9 cellular contexts compared by ENCODE assay signal in the genomic region with DNA sequence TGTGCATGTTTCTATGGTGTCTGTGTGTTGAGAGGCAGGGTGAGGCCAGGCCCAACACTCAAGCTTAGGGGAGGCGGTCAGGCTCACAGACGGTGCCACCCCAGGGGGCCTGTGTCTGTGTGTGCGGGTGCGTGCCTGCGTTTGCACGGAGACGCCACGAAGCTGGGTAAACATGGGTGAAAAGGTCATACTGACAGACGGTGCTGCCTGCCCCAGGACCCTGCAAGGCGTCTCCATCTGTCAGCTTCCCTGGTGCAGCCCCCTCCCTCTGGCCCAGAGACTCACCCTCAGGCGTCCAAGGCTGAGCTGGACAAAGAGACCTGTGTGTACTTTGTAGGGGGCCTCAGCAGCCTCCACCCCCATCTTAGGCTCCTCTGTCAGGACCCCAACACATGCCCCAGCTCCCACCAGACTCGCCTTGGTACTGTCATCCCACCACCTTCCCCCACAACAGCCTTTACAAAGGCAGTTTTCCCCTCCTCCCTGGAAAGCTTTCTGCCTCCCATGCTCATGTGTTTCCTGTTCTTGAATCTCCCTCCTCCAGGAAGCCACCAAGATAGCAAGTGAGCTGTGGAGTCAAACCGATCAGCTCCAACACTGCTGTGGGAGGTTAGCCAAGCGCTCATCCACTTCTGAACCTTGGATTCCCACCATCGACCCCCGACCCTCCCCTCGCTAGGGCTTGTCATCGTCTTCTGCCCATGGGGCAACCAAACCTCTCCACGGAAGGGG. TPM values are rescaled to one million over a fixed set of nuclear protein-coding genes. Genes with fewer than 3 reads are reported as not detected.
DNase-seq lines count a peak whose midpoint lies in the region; ATAC-seq and TF ChIP-seq lines count a peak whose summit lies in the region.
"Had no signal": no experiment of that assay in that cellular context is flagged by ENCODE, and none has a peak within 500 bp of the region (broad histone marks: within the 10 kb centered on the region; RNA-seq: fewer than 3 reads in every experiment).

No MANE protein-coding gene starts in this region.

- no peaks in the 10 kb centered on the region for H3K9me3 Mint-ChIP-seq in activated T-cell treated with anti-CD3 and anti-CD28 coated beads, Interleukin-2, amount 50 U/mL, for 4 hours

- ATAC-seq in activated T-cell treated with anti-CD3 and anti-CD28 coated beads, Interleukin-2, amount 50 U/mL, for 4 hours = no peak
- ATAC-seq in T-helper 17 cell = no peak

- intact Hi-C loops in posterior vena cava (cut with DNase I) = no loop called here

- H3K27ac ChIP-seq in hepatocyte = peak overlapping the region; percentile 82
- H3K27ac ChIP-seq in subcutaneous abdominal adipose tissue (ENCODE audit: low read depth, low read length) = no peak overlapping the region

- peaks cover 4% of the 10 kb centered on the region for H3K4me1 Mint-ChIP-seq in activated T-cell treated with anti-CD3 and anti-CD28 coated beads, Interleukin-2, amount 50 U/mL, for 4 hours (ENCODE audit: low read depth)
- peaks cover 8% of the 10 kb centered on the region for H3K4me1 Mint-ChIP-seq in T-helper 17 cell

- H4K20me1 ChIP-seq in hepatocyte (ENCODE audit: insufficient read depth, poor library complexity, severe bottlenecking) = peaks cover 3% of the 10 kb centered on the region

- TF ChIP-seq CTCF in hepatocyte (IDR thresholded peaks at IDR 0.05; ENCODE audit: poor library complexity) = no peak

- H3K36me3 Mint-ChIP-seq in activated T-cell treated with anti-CD3 and anti-CD28 coated beads, Interleukin-2, amount 50 U/mL, for 4 hours (ENCODE audit: insufficient read depth) = no peaks in the 10 kb centered on the region
- no peaks in the 10 kb centered on the region for H3K36me3 Mint-ChIP-seq in T-helper 17 cell (ENCODE audit: low read depth)

- H3K4me3 ChIP-seq in hepatocyte = no peak overlapping the region
- H3K4me3 ChIP-seq in subcutaneous abdominal adipose tissue (ENCODE audit: low read depth in 1 of 5, low read length in 5 of 5) = peak overlapping the region; percentile 35 to 68 (median 55)

- H3K4me1 ChIP-seq in hepatocyte (ENCODE audit: insufficient read depth) = peaks cover 36% of the 10 kb centered on the region
- peaks cover 8 to 69% (median 52%) of the 10 kb centered on the region in 5 donors for H3K4me1 ChIP-seq in subcutaneous abdominal adipose tissue (ENCODE audit: control insufficient read depth in 5 of 5, insufficient read depth in 5 of 5, low read length in 5 of 5)

- no peak overlapping the region for H2AFZ ChIP-seq in hepatocyte

- H3K9me2 ChIP-seq in hepatocyte (replicated peaks; ENCODE audit: insufficient read depth) = no peaks in the 10 kb centered on the region

- 55% methylated on average over 18 of the region's 19 CpGs for WGBS in hepatocyte (ENCODE audit: low lambda C conversion rate, missing lambda C conversion rate)

- DNase-seq in activated T-cell treated with anti-CD3 and anti-CD28 coated beads, Interleukin-2, amount 50 U/mL, for 4 hours = no peak
- no peak for DNase-seq in activated T-cell treated with anti-CD3 and anti-CD28 coated beads, Interleukin-2, amount 50 U/mL, for 48 hours
- DNase-seq in T-helper 17 cell = no peak
- no peak for DNase-seq in hepatocyte (ENCODE audit: low spot score)
- DNase-seq in mesenteric fat pad (ENCODE audit: low spot score) = no peak
- no peak for DNase-seq in posterior vena cava (ENCODE audit: low spot score)
- DNase-seq in cortex of kidney (lab: John Stamatoyannopoulos, UW) = no peak
- DNase-seq: activated CD4-positive, alpha-beta T cell treated with anti-CD3 and anti-CD28 coated beads for 4 hours had no signal

- no peaks in the 10 kb centered on the region for H3K27me3 ChIP-seq in hepatocyte
- peaks cover 0 to 8% (median 0%) of the 10 kb centered on the region in 5 donors for H3K27me3 ChIP-seq in subcutaneous abdominal adipose tissue (ENCODE audit: control insufficient read depth in 5 of 5, insufficient read depth in 4 of 5, low read length in 5 of 5)

- H3K36me3 ChIP-seq in hepatocyte (replicated peaks; ENCODE audit: insufficient read depth, low read depth) = no peaks in the 10 kb centered on the region
- H3K36me3 ChIP-seq in subcutaneous abdominal adipose tissue (ENCODE audit: control insufficient read depth in 5 of 5, insufficient read depth in 5 of 5, low read length in 5 of 5) = peaks cover 0 to 21% (median 13%) of the 10 kb centered on the region in 5 donors

- H3K4me3 Mint-ChIP-seq in activated T-cell treated with anti-CD3 and anti-CD28 coated beads, Interleukin-2, amount 50 U/mL, for 4 hours = peak overlapping the region; percentile 46
- peak overlapping the region; percentile 80 for H3K4me3 Mint-ChIP-seq in T-helper 17 cell

- H3K4me2 ChIP-seq in hepatocyte = peak overlapping the region; percentile 86

- H3K27ac Mint-ChIP-seq in T-helper 17 cell = no peak overlapping the region

- H3K27me3 Mint-ChIP-seq in activated T-cell treated with anti-CD3 and anti-CD28 coated beads, Interleukin-2, amount 50 U/mL, for 4 hours (ENCODE audit: low read depth) = peaks cover 4% of the 10 kb centered on the region
- no peaks in the 10 kb centered on the region for H3K27me3 Mint-ChIP-seq in T-helper 17 cell

- peak overlapping the region in 1 of 5 donors; percentile 49 for H3K9ac ChIP-seq in subcutaneous abdominal adipose tissue (ENCODE audit: low read length in 5 of 5)

- H3K79me2 ChIP-seq in hepatocyte = peaks cover 37% of the 10 kb centered on the region

- no peaks in the 10 kb centered on the region for H3K9me3 ChIP-seq in T-helper 17 cell (ENCODE audit: control insufficient read depth, low read length, poor library complexity, severe bottlenecking)
- H3K9me3 ChIP-seq in hepatocyte (ENCODE audit: low read depth) = no peaks in the 10 kb centered on the region
- no peaks in the 10 kb centered on the region for H3K9me3 ChIP-seq in subcutaneous abdominal adipose tissue (ENCODE audit: control insufficient read depth in 5 of 5, low read length in 5 of 5)

RNA-seq across cellular contexts. Expression of a gene that starts 34.1 kb away (rescaled TPM):
- under 1 TPM; 0.86 to 0.95 (median 0.92) TPM for total RNA-seq in activated T-cell treated with anti-CD3 and anti-CD28 coated beads, Interleukin-2, amount 50 U/mL, for 4 hours
- total RNA-seq in T-helper 17 cell (1 to 10 TPM in 1 of 2 donors, under 1 TPM in 1; 0.52 to 5.9 TPM), hepatocyte (75.7 and 115 TPM in 2 replicates), mesenteric fat pad (270 TPM), posterior vena cava (10 to 100 TPM; 59.0 to 68.3 TPM)
- polyA plus RNA-seq in hepatocyte = 84.6 and 96.0 TPM in 2 replicates

Comparison
In these comparisons a context has a peak if more than half of its experiments do, and no peak if none do; other contexts are left out.
1. RNA of a gene that starts 34.1 kb away (total RNA-seq): 270 TPM in mesenteric fat pad (single experiment), 75.7 to 115 TPM in hepatocyte and 59.0 to 68.3 TPM in posterior vena cava; 0.52 to 5.9 TPM in T-helper 17 cell and 0.86 to 0.95 TPM in activated T-cell treated with anti-CD3 and anti-CD28 coated beads, Interleukin-2, amount 50 U/mL, for 4 hours; every median in the first group is over 4 times any median in the second.